Comparison of ENCODE assay signal across 31 cellular contexts in genomic region chr10:51117794-51118193, GRCh38. TPM values are rescaled to one million over a fixed set of nuclear protein-coding genes. Genes with fewer than 3 reads are reported as not detected.
DNase-seq lines count a peak whose midpoint lies in the region; ATAC-seq and TF ChIP-seq lines count a peak whose summit lies in the region.
"Had no signal": no experiment of that assay in that cellular context is flagged by ENCODE, and none has a peak within 500 bp of the region (broad histone marks: within the 10 kb centered on the region; RNA-seq: fewer than 3 reads in every experiment).

No MANE protein-coding gene starts in this region.

- peaks cover 12 to 31% of the 10 kb centered on the region in 2 donors for H3K4me1 ChIP-seq in gastrocnemius medialis
- H3K4me1 ChIP-seq: breast epithelium, Caco-2, colonic mucosa, parathyroid adenoma had no signal

- DNase-seq in EH (ENCODE audit: low read depth) (peak; percentile 47), coronary artery (ENCODE audit: low spot score) (no peak), hepatic stellate cell (ENCODE audit: low spot score) (peak; percentile 5), gastrocnemius medialis (no peak), activated T-cell treated with anti-CD3 and anti-CD28 coated beads for 4 hours (no peak), SIG-M5 (lab: John Stamatoyannopoulos, UW) (no peak), NOMO-1 (lab: John Stamatoyannopoulos, UW; ENCODE audit: unreplicated experiment in 2 of 2) (no peak)
- DNase-seq: ACHN; activated CD4-positive, alpha-beta T cell treated with anti-CD3 and anti-CD28 coated beads, Interleukin-2, amount 10 ng/mL, durations not matched to agents 24 days and 14 days; activated naive CD4-positive, alpha-beta T cell; activated T-cell treated with anti-CD3 and anti-CD28 coated beads, Interleukin-2, amount 50 U/mL, for 48 hours; adrenal gland; Caco-2; colonic mucosa; DND-41; Kasumi-1; mesendoderm; naive thymus-derived CD8-positive, alpha-beta T cell; NCI-H1930; NCI-H526 treated with DMSO at 0.1 percent for 48 hours; RPMI8226; SK-N-SH; substantia nigra had no signal

- no peak for TF ChIP-seq POLR2A in gastrocnemius medialis (IDR thresholded peaks at IDR 0.05)

- no peaks in the 10 kb centered on the region for H3K27me3 ChIP-seq in gastrocnemius medialis
- H3K27me3 ChIP-seq: adrenal gland; BLaER1 treated with 17β-estradiol and CSF1 and Interleukin-3, amounts not matched to agents 10 nM and 100 nM; breast epithelium; colonic mucosa; esophagus muscularis mucosa had no signal

- no peaks in the 10 kb centered on the region for H3K36me3 ChIP-seq in gastrocnemius medialis
- H3K36me3 ChIP-seq: adrenal gland; BLaER1 treated with 17β-estradiol and CSF1 and Interleukin-3, amounts not matched to agents 10 nM and 100 nM; breast epithelium; colonic mucosa; esophagus muscularis mucosa had no signal

- ATAC-seq in gastrocnemius medialis (peak; percentile 41 to 65), GM19455 (IDR thresholded peaks at IDR 0.05; ENCODE audit: unreplicated experiment) (no peak)
- ATAC-seq: GM12878; naive thymus-derived CD8-positive, alpha-beta T cell had no signal

- intact Hi-C loops in gastrocnemius medialis (cut with DNase I; ENCODE audit: low total_unique reads) = no loop called here

- H3K9me3 ChIP-seq in gastrocnemius medialis = no peaks in the 10 kb centered on the region
- H3K9me3 ChIP-seq: adrenal gland; BLaER1 treated with 17β-estradiol and CSF1 and Interleukin-3, amounts not matched to agents 10 nM and 100 nM; breast epithelium; Caco-2; colonic mucosa; esophagus muscularis mucosa; SK-N-SH had no signal

- H3K27ac ChIP-seq in coronary artery (peak overlapping the region; percentile 18 to 33), gastrocnemius medialis (peak overlapping the region in 1 of 4 donors; percentile 51)
- H3K27ac ChIP-seq: adrenal gland; BLaER1 treated with 17β-estradiol and CSF1 and Interleukin-3, amounts not matched to agents 10 nM and 100 nM; breast epithelium; colonic mucosa; esophagus muscularis mucosa; HL-60; parathyroid adenoma had no signal

- in situ Hi-C loops in gastrocnemius medialis (cut with MboI; ENCODE audit: low sequenced_read_pairs in 4 of 4) = no loop called here

- no peak overlapping the region for H3K4me3 ChIP-seq in coronary artery
- no peak overlapping the region for H3K4me3 ChIP-seq in gastrocnemius medialis
- H3K4me3 ChIP-seq: adrenal gland; BLaER1 treated with 17β-estradiol and CSF1 and Interleukin-3, amounts not matched to agents 10 nM and 100 nM; breast epithelium; colonic mucosa; esophagus muscularis mucosa; GM12878 had no signal

- no peak for TF ChIP-seq CTCF in coronary artery (IDR thresholded peaks at IDR 0.05)
- TF ChIP-seq CTCF in gastrocnemius medialis (IDR thresholded peaks at IDR 0.05 in 4 of 5, conservative IDR thresholded peaks at IDR 0.05 in 1 of 5) = no peak

RNA-seq across cellular contexts. Expression of gene PRKG1, which starts 43.5 kb away (rescaled TPM):
- total RNA-seq in gastrocnemius medialis = 10 to 100 TPM; 10.4 to 39.4 (median 25.1) TPM
- total RNA-seq: activated CD4-positive, alpha-beta T cell treated with anti-CD3 and anti-CD28 coated beads, Interleukin-2, amount 10 ng/mL, durations not matched to agents 24 days and 14 days; naive thymus-derived CD8-positive, alpha-beta T cell; T-helper 2 cell treated with Interferon-gamma antibody and Interleukin-4, amounts not matched to agents 100 ng/mL and 5 ng/mL, for 36 hours had no signal

Comparison
In these comparisons a context has a peak if more than half of its experiments do, and no peak if none do; other contexts are left out.
1. DNase-seq: peak in EH (single experiment) and hepatic stellate cell (single experiment); none in coronary artery (single experiment), gastrocnemius medialis (0 of 2), activated T-cell treated with anti-CD3 and anti-CD28 coated beads for 4 hours (single experiment), SIG-M5 (single experiment) and NOMO-1 (0 of 2).